Comparison of ENCODE assay signal across 1 cellular context in the genomic region with DNA sequence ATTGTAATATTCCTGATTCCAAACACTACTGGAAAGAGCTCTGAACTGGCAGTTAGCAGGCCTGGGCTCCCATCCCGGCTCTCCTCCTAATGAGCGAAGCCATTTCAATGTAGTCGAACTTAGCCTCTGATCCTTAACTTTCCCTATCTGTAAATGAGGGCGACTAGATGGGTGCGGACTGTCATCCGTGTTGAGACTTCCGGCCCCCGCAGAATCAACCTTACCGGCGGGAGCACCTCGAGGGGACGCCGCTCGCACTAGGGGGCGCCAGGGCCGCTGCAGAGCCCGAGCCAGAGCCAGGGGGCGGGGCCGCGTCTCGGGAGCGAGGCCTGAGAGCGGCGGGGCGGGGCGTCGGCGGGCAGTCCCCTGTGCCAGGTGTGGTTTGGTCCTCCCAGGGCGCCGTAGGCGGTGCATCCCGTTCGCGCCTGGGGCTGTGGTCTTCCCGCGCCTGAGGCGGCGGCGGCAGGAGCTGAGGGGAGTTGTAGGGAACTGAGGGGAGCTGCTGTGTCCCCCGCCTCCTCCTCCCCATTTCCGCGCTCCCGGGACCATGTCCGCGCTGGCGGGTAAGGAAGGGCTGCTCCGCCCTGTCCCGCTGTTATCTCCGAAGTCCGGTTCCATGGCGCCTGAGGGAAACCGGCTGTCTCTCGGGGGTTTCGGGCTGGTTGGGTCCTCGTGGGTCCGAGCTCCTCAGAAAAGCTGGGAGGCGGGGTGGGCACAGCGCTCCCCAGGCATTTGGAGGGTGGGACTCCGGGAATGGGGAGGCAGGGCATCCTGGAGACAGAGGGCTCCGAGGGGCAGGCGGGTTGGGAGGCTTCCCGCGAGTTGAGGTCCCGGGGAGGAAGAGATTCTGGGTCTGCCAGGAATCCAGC.
TF ChIP-seq lines count a peak whose summit lies in the region.

LIMK2 (plus strand) TSS at position 437 of the 869 bp plus-strand sequence; CDS start at position 548, 111 bp downstream.

TF ChIP-seq in K562, 482 proteins besides CTCF, POLR2A, EP300 and RAD21 (continued from another document and continues in another):
- no peak for TF ChIP-seq E2F8 (IDR thresholded peaks at IDR 0.05; ENCODE audit: low read depth, partially characterized antibody)
- TF ChIP-seq STAG1 (CRISPR knock-in tag; IDR thresholded peaks at IDR 0.05; ENCODE audit: borderline replicate concordance), result no peak; the same call in 1 of the 2 replicates
- no peak for TF ChIP-seq ZNF592 (IDR thresholded peaks at IDR 0.05)
- no peak for TF ChIP-seq ZNF75A (CRISPR knock-in tag; IDR thresholded peaks at IDR 0.05)
- no peak for TF ChIP-seq SNIP1 (IDR thresholded peaks at IDR 0.05; ENCODE audit: low read depth)
- TF ChIP-seq HNRNPLL (IDR thresholded peaks at IDR 0.05; ENCODE audit: low read depth, low read length, poor library complexity, severe bottlenecking), result no peak
- no peak for TF ChIP-seq XRCC3 (IDR thresholded peaks at IDR 0.05)
- TF ChIP-seq ATF2 (CRISPR knock-in tag; IDR thresholded peaks at IDR 0.05), result no peak
- TF ChIP-seq, protein P1, sequence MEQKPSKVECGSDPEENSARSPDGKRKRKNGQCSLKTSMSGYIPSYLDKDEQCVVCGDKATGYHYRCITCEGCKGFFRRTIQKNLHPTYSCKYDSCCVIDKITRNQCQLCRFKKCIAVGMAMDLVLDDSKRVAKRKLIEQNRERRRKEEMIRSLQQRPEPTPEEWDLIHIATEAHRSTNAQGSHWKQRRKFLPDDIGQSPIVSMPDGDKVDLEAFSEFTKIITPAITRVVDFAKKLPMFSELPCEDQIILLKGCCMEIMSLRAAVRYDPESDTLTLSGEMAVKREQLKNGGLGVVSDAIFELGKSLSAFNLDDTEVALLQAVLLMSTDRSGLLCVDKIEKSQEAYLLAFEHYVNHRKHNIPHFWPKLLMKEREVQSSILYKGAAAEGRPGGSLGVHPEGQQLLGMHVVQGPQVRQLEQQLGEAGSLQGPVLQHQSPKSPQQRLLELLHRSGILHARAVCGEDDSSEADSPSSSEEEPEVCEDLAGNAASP (IDR thresholded peaks at IDR 0.05), result no peak
- TF ChIP-seq, protein P2, sequence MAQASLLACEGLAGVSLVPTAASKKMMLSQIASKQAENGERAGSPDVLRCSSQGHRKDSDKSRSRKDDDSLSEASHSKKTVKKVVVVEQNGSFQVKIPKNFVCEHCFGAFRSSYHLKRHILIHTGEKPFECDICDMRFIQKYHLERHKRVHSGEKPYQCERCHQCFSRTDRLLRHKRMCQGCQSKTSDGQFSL (CRISPR knock-in tag; IDR thresholded peaks at IDR 0.05), result no peak
- TF ChIP-seq, protein P2 (tag; IDR thresholded peaks at IDR 0.05), result no peak
- no peak for TF ChIP-seq POLR2H (tag; IDR thresholded peaks at IDR 0.05; ENCODE audit: low read depth)
- no peak for TF ChIP-seq MED1 (CRISPR knock-in tag; IDR thresholded peaks at IDR 0.05; ENCODE audit: borderline replicate concordance)
- no peak for TF ChIP-seq HDAC3 (IDR thresholded peaks at IDR 0.05; ENCODE audit: borderline replicate concordance, partially characterized antibody)
- TF ChIP-seq RCOR1 (IDR thresholded peaks at IDR 0.05; ENCODE audit: borderline replicate concordance in 1 of 2, low read depth in 2 of 2, low read length in 2 of 2), result peak in 1 of 2 experiments; percentile 58; a peak in 1 of 4 replicates
- TF ChIP-seq PYGO2 (tag; IDR thresholded peaks at IDR 0.05), result no peak
- TF ChIP-seq ZNF134 (CRISPR knock-in tag; conservative IDR thresholded peaks at IDR 0.05), result no peak
- no peak for TF ChIP-seq NFXL1 (CRISPR knock-in tag; IDR thresholded peaks at IDR 0.05)
- TF ChIP-seq SIN3A (IDR thresholded peaks at IDR 0.05; ENCODE audit: borderline replicate concordance in 2 of 2, control insufficient read depth in 1 of 2, low read depth in 2 of 2, low read length in 2 of 2), result 0 out of 4 replicates have a peak, but pooled peaks of 1 of the 2 experiments have one; percentile 51
- no peak for TF ChIP-seq KDM2B (CRISPR knock-in tag; IDR thresholded peaks at IDR 0.05)
- no peak for TF ChIP-seq TCF7 (IDR thresholded peaks at IDR 0.05; ENCODE audit: borderline replicate concordance)
- TF ChIP-seq, protein P3, sequence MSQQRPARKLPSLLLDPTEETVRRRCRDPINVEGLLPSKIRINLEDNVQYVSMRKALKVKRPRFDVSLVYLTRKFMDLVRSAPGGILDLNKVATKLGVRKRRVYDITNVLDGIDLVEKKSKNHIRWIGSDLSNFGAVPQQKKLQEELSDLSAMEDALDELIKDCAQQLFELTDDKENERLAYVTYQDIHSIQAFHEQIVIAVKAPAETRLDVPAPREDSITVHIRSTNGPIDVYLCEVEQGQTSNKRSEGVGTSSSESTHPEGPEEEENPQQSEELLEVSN (IDR thresholded peaks at IDR 0.05; ENCODE audit: borderline replicate concordance in 1 of 2, extremely low read depth in 1 of 2, insufficient read depth in 1 of 2, insufficient read length in 1 of 2, low read depth in 1 of 2, low read length in 1 of 2, poor library complexity in 1 of 2, severe bottlenecking in 1 of 2), result peak; percentile 46 to 51
- TF ChIP-seq RBM25 (IDR thresholded peaks at IDR 0.05; ENCODE audit: low read depth, low read length, severe bottlenecking), result peak; percentile 43
- TF ChIP-seq, protein P4, sequence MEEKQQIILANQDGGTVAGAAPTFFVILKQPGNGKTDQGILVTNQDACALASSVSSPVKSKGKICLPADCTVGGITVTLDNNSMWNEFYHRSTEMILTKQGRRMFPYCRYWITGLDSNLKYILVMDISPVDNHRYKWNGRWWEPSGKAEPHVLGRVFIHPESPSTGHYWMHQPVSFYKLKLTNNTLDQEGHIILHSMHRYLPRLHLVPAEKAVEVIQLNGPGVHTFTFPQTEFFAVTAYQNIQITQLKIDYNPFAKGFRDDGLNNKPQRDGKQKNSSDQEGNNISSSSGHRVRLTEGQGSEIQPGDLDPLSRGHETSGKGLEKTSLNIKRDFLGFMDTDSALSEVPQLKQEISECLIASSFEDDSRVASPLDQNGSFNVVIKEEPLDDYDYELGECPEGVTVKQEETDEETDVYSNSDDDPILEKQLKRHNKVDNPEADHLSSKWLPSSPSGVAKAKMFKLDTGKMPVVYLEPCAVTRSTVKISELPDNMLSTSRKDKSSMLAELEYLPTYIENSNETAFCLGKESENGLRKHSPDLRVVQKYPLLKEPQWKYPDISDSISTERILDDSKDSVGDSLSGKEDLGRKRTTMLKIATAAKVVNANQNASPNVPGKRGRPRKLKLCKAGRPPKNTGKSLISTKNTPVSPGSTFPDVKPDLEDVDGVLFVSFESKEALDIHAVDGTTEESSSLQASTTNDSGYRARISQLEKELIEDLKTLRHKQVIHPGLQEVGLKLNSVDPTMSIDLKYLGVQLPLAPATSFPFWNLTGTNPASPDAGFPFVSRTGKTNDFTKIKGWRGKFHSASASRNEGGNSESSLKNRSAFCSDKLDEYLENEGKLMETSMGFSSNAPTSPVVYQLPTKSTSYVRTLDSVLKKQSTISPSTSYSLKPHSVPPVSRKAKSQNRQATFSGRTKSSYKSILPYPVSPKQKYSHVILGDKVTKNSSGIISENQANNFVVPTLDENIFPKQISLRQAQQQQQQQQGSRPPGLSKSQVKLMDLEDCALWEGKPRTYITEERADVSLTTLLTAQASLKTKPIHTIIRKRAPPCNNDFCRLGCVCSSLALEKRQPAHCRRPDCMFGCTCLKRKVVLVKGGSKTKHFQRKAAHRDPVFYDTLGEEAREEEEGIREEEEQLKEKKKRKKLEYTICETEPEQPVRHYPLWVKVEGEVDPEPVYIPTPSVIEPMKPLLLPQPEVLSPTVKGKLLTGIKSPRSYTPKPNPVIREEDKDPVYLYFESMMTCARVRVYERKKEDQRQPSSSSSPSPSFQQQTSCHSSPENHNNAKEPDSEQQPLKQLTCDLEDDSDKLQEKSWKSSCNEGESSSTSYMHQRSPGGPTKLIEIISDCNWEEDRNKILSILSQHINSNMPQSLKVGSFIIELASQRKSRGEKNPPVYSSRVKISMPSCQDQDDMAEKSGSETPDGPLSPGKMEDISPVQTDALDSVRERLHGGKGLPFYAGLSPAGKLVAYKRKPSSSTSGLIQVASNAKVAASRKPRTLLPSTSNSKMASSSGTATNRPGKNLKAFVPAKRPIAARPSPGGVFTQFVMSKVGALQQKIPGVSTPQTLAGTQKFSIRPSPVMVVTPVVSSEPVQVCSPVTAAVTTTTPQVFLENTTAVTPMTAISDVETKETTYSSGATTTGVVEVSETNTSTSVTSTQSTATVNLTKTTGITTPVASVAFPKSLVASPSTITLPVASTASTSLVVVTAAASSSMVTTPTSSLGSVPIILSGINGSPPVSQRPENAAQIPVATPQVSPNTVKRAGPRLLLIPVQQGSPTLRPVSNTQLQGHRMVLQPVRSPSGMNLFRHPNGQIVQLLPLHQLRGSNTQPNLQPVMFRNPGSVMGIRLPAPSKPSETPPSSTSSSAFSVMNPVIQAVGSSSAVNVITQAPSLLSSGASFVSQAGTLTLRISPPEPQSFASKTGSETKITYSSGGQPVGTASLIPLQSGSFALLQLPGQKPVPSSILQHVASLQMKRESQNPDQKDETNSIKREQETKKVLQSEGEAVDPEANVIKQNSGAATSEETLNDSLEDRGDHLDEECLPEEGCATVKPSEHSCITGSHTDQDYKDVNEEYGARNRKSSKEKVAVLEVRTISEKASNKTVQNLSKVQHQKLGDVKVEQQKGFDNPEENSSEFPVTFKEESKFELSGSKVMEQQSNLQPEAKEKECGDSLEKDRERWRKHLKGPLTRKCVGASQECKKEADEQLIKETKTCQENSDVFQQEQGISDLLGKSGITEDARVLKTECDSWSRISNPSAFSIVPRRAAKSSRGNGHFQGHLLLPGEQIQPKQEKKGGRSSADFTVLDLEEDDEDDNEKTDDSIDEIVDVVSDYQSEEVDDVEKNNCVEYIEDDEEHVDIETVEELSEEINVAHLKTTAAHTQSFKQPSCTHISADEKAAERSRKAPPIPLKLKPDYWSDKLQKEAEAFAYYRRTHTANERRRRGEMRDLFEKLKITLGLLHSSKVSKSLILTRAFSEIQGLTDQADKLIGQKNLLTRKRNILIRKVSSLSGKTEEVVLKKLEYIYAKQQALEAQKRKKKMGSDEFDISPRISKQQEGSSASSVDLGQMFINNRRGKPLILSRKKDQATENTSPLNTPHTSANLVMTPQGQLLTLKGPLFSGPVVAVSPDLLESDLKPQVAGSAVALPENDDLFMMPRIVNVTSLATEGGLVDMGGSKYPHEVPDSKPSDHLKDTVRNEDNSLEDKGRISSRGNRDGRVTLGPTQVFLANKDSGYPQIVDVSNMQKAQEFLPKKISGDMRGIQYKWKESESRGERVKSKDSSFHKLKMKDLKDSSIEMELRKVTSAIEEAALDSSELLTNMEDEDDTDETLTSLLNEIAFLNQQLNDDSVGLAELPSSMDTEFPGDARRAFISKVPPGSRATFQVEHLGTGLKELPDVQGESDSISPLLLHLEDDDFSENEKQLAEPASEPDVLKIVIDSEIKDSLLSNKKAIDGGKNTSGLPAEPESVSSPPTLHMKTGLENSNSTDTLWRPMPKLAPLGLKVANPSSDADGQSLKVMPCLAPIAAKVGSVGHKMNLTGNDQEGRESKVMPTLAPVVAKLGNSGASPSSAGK (IDR thresholded peaks at IDR 0.05), result no peak
- TF ChIP-seq NR2F6 (CRISPR knock-in tag; IDR thresholded peaks at IDR 0.05), result no peak
